8 cellular contexts compared by ENCODE assay signal in genomic region chrX:69616520-69617203, GRCh38. TPM values are rescaled to one million over a fixed set of nuclear protein-coding genes. Genes with fewer than 3 reads are reported as not detected.
DNase-seq lines count a peak whose midpoint lies in the region; ATAC-seq, FAIRE-seq and TF ChIP-seq lines count a peak whose summit lies in the region.

No MANE protein-coding gene starts in this region.

- CTCF ChIA-PET in PC-3 (lab: Charles Lee), result no interaction called here
- CTCF ChIA-PET in mammary epithelial cell (lab: Charles Lee; ENCODE audit: low non-redundant PET), result no interaction called here

- H3K4me3 ChIP-seq in PC-3 (ENCODE audit: low read length) (peak overlapping the region; percentile 62), mammary epithelial cell (replicated peaks in 1 of 3; ENCODE audit: insufficient read depth in 1 of 3, low read depth in 2 of 3, low read length in 3 of 3) (peak overlapping the region; percentile 50 to 61 (median 57)), left lung (peak overlapping the region; percentile 40 to 51), osteoblast (ENCODE audit: insufficient read depth, low read length) (no peak overlapping the region)

- H3K9me3 Mint-ChIP-seq in stimulated activated naive CD8-positive, alpha-beta T cell treated with anti-CD3 and anti-CD28 coated beads, Interleukin-15, Interleukin-2, amounts not matched to agents 100 ng/mL and 50 ng/mL, for 24 hours, result no peaks in the 10 kb centered on the region

- H3K4me1 ChIP-seq in PC-3 (ENCODE audit: insufficient read depth, low read length) (peaks cover 6% of the 10 kb centered on the region; the same call in 1 of the 2 replicates), mammary epithelial cell (ENCODE audit: insufficient read depth, low read length) (no peaks in the 10 kb centered on the region), left lung (no peaks in the 10 kb centered on the region), osteoblast (ENCODE audit: insufficient read depth, low read length) (no peaks in the 10 kb centered on the region)

- peak; percentile 8 for DNase-seq in Daoy (ENCODE audit: low read depth)
- no peak for DNase-seq in PC-3
- DNase-seq in mammary epithelial cell, result no peak
- peak; percentile 32 to 49 for DNase-seq in left lung
- DNase-seq in osteoblast (ENCODE audit: insufficient read length, low spot score, missing footprints), result no peak
- DNase-seq in GM19239 (ENCODE audit: insufficient read length, low spot score), result no peak

- H3K79me2 ChIP-seq in PC-3 (ENCODE audit: low read length) (no peaks in the 10 kb centered on the region), mammary epithelial cell (ENCODE audit: insufficient read depth, low read length) (no peaks in the 10 kb centered on the region), osteoblast (ENCODE audit: insufficient read depth, low read length) (no peaks in the 10 kb centered on the region)

- peaks cover 18% of the 10 kb centered on the region for H3K4me1 Mint-ChIP-seq in stimulated activated naive CD8-positive, alpha-beta T cell treated with anti-CD3 and anti-CD28 coated beads, Interleukin-15, Interleukin-2, amounts not matched to agents 100 ng/mL and 50 ng/mL, for 24 hours (ENCODE audit: low read depth)

- H3K9me2 ChIP-seq in PC-3 (replicated peaks; ENCODE audit: low read length), result no peaks in the 10 kb centered on the region

- POLR2A ChIA-PET in PC-3 (lab: Charles Lee; ENCODE audit: unreplicated experiment), result no interaction called here

- H3K27me3 Mint-ChIP-seq in stimulated activated naive CD8-positive, alpha-beta T cell treated with anti-CD3 and anti-CD28 coated beads, Interleukin-15, Interleukin-2, amounts not matched to agents 100 ng/mL and 50 ng/mL, for 24 hours, result peaks cover 18% of the 10 kb centered on the region

- no peaks in the 10 kb centered on the region for H3K36me3 ChIP-seq in PC-3 (ENCODE audit: low read depth, low read length)
- no peaks in the 10 kb centered on the region for H3K36me3 ChIP-seq in mammary epithelial cell (ENCODE audit: insufficient read depth, low read length)
- H3K36me3 ChIP-seq in left lung, result no peaks in the 10 kb centered on the region
- no peaks in the 10 kb centered on the region for H3K36me3 ChIP-seq in osteoblast (ENCODE audit: insufficient read depth, low read length)

- no peak overlapping the region for H3K27ac ChIP-seq in PC-3 (ENCODE audit: low read length)
- H3K27ac ChIP-seq in mammary epithelial cell (ENCODE audit: insufficient read depth, low read depth, low read length), result no peak overlapping the region
- no peak overlapping the region for H3K27ac ChIP-seq in left lung
- no peak overlapping the region for H3K27ac ChIP-seq in osteoblast (ENCODE audit: low read depth, low read length)

- H3K4me3 Mint-ChIP-seq in stimulated activated naive CD8-positive, alpha-beta T cell treated with anti-CD3 and anti-CD28 coated beads, Interleukin-15, Interleukin-2, amounts not matched to agents 100 ng/mL and 50 ng/mL, for 24 hours, result peak overlapping the region; percentile 74

- FAIRE-seq in GM19239 (lab: Jason Lieb, UNC), result no peak

- intact Hi-C loops in PC-3 (cut with micrococcal nuclease) (loop anchor here (5.0 kb wide), 1 partner anchor 416 kb away; no protein-coding TSS in a partner anchor), mammary epithelial cell (cut with micrococcal nuclease) (loop anchor here (2.0 to 5.0 kb wide), 5 partner anchors 124 to 794 kb away; partner anchors contain the start of gene IGBP1), left lung (cut with DNase I) (no loop called here)

- 16% methylated on average over 11 of the region's 47 CpGs for WGBS in mammary epithelial cell (ENCODE audit: low coverage, missing lambda C conversion rate)

- ATAC-seq in PC-3 (peak; percentile 18; the same call in 1 of the 2 replicates), left lung (peak; percentile 32), GM18520 (IDR thresholded peaks at IDR 0.05; ENCODE audit: unreplicated experiment) (no peak)

- H3K4me2 ChIP-seq in PC-3 (ENCODE audit: low read length) (peak overlapping the region; percentile 83), mammary epithelial cell (ENCODE audit: insufficient read depth, low read depth, low read length) (peak overlapping the region; percentile 95), osteoblast (ENCODE audit: insufficient read depth, low read length) (no peak overlapping the region)

- H3F3A ChIP-seq in PC-3 (ENCODE audit: low read length, unreplicated experiment), result no peaks in the 10 kb centered on the region

- no peak overlapping the region for H3K27ac Mint-ChIP-seq in stimulated activated naive CD8-positive, alpha-beta T cell treated with anti-CD3 and anti-CD28 coated beads, Interleukin-15, Interleukin-2, amounts not matched to agents 100 ng/mL and 50 ng/mL, for 24 hours

- H4K20me1 ChIP-seq in PC-3 (ENCODE audit: low read length) (no peaks in the 10 kb centered on the region), mammary epithelial cell (ENCODE audit: insufficient read depth, low read length) (no peaks in the 10 kb centered on the region), osteoblast (ENCODE audit: insufficient read depth, low read length) (no peaks in the 10 kb centered on the region)

- no peak for TF ChIP-seq CTCF in PC-3 (conservative IDR thresholded peaks at IDR 0.05; ENCODE audit: low read depth, low read length)
- no peak for TF ChIP-seq CTCF in mammary epithelial cell (conservative IDR thresholded peaks at IDR 0.05 in 1 of 2, IDR thresholded peaks at IDR 0.05 in 1 of 2; ENCODE audit: extremely low read depth in 1 of 2, insufficient read depth in 1 of 2, low read depth in 1 of 2, low read length in 2 of 2)
- no peak for TF ChIP-seq CTCF in left lung (IDR thresholded peaks at IDR 0.05)
- no peak for TF ChIP-seq CTCF in osteoblast (IDR thresholded peaks at IDR 0.05; ENCODE audit: extremely low read depth, low read depth, low read length)

- peaks cover 28% of the 10 kb centered on the region for H3K27me3 ChIP-seq in PC-3 (ENCODE audit: low read length)
- H3K27me3 ChIP-seq in mammary epithelial cell (ENCODE audit: insufficient read depth, low read length), result peaks cover 4% of the 10 kb centered on the region
- H3K27me3 ChIP-seq in left lung, result peaks cover 0 to 30% of the 10 kb centered on the region in 2 donors
- peaks cover 55% of the 10 kb centered on the region for H3K27me3 ChIP-seq in osteoblast (ENCODE audit: insufficient read depth, low read length)

- H3K9me3 ChIP-seq in PC-3 (ENCODE audit: low read length) (no peaks in the 10 kb centered on the region), mammary epithelial cell (replicated peaks; ENCODE audit: insufficient read depth, low read length) (no peaks in the 10 kb centered on the region), left lung (no peaks in the 10 kb centered on the region), osteoblast (ENCODE audit: low read depth, low read length) (no peaks in the 10 kb centered on the region)

- H3K9ac ChIP-seq in PC-3 (ENCODE audit: low read length) (no peak overlapping the region), mammary epithelial cell (ENCODE audit: insufficient read depth, low read length) (no peak overlapping the region)

- no peaks in the 10 kb centered on the region for H3K36me3 Mint-ChIP-seq in stimulated activated naive CD8-positive, alpha-beta T cell treated with anti-CD3 and anti-CD28 coated beads, Interleukin-15, Interleukin-2, amounts not matched to agents 100 ng/mL and 50 ng/mL, for 24 hours (ENCODE audit: low read depth)

- BruUV-seq in PC-3 (replicated peaks; lab: Mats Ljungman, UMichigan) (no TSS peak), mammary epithelial cell (replicated peaks; lab: Mats Ljungman, UMichigan) (no TSS peak)

- in situ Hi-C loops in mammary epithelial cell (cut with MboI; ENCODE audit: low sequenced_read_pairs in 2 of 2), result no loop called here

- peak overlapping the region; percentile 86; the same call in 1 of the 2 replicates for H2AFZ ChIP-seq in PC-3 (ENCODE audit: low read length)
- peak overlapping the region; percentile 94 for H2AFZ ChIP-seq in mammary epithelial cell (ENCODE audit: low read depth, low read length)
- H2AFZ ChIP-seq in osteoblast (ENCODE audit: low read length), result no peak overlapping the region

- dilution Hi-C loops in mammary epithelial cell (cut with HindIII; ENCODE audit: low sequenced_read_pairs), result no loop called here

RNA-seq across cellular contexts. Expression of gene EDA, which starts 0.7 kb away (rescaled TPM):
- total RNA-seq in Daoy (2014; rRNA removed; shearing (Covaris generic)), result 1.2 TPM in 2 replicates
- total RNA-seq in PC-3 (2014; rRNA removed), result 0.15 and 1.0 TPM in 2 replicates
- 1 to 10 TPM in 1 of 2 donors, under 1 TPM in 1; 0.17 to 1.4 TPM for total RNA-seq in mammary epithelial cell
- 0.40 TPM for polyA plus RNA-seq in mammary epithelial cell
- polyA minus RNA-seq in mammary epithelial cell, result not detected
- 1 to 10 TPM; 2.2 to 4.3 TPM for total RNA-seq in left lung
- total RNA-seq in osteoblast, result under 0.01 and 0.59 TPM in 2 replicates

Comparison
In these comparisons a context has a peak if more than half of its experiments do, and no peak if none do; other contexts are left out.
1. DNase-seq: peak in Daoy (single experiment) and left lung (2 of 2); none in PC-3 (single experiment), mammary epithelial cell (single experiment), osteoblast (single experiment) and GM19239 (single experiment).
2. intact Hi-C loops: an anchor here in PC-3 (5.0 kb wide) and mammary epithelial cell (2.0 to 5.0 kb wide); none called in left lung.